8 cellular contexts compared by ENCODE assay signal in genomic region chr2:38377501-38378258, GRCh38. TPM values are rescaled to one million over a fixed set of nuclear protein-coding genes. Genes with fewer than 3 reads are reported as not detected.
DNase-seq lines count a peak whose midpoint lies in the region; ATAC-seq and TF ChIP-seq lines count a peak whose summit lies in the region.

No MANE protein-coding gene starts in this region.

- H3K27ac ChIP-seq in OCI-LY7 (ENCODE audit: low read depth, low read length, poor library complexity, severe bottlenecking), result peak overlapping the region; percentile 69
- peak overlapping the region; percentile 99 for H3K27ac ChIP-seq in vagina

- no peaks in the 10 kb centered on the region for H3K27me3 Mint-ChIP-seq in mesothelial cell of epicardium (ENCODE audit: low read depth)

- H3K4me3 Mint-ChIP-seq in mesothelial cell of epicardium, result peak overlapping the region; percentile 81

- no TSS peak for BruUV-seq in OCI-LY7 (replicated peaks; lab: Mats Ljungman, UMichigan)

- no peak for TF ChIP-seq CTCF in OCI-LY7 (conservative IDR thresholded peaks at IDR 0.05; ENCODE audit: low read length)
- TF ChIP-seq CTCF in mesothelial cell of epicardium (IDR thresholded peaks at IDR 0.05; ENCODE audit: unreplicated experiment), result no peak
- TF ChIP-seq CTCF in vagina (IDR thresholded peaks at IDR 0.05), result no peak

- in situ Hi-C loops in Caki2 (cut with HindIII; ENCODE audit: low pct_unique_long_range_greater_than_20kb, low sequenced_read_pairs), result no loop called here

- H3K9me2 ChIP-seq in OCI-LY7 (ENCODE audit: insufficient read depth, low read length), result no peaks in the 10 kb centered on the region

- H3K27ac Mint-ChIP-seq in mesothelial cell of epicardium, result peak overlapping the region; percentile 99

- H3K4me3 ChIP-seq in OCI-LY7 (ENCODE audit: low read depth, low read length, poor library complexity, severe bottlenecking) (peak overlapping the region; percentile 88), vagina (peak overlapping the region; percentile 87 to 95)

- DNase-seq in Caki2 (ENCODE audit: low read depth) (peak; percentile 60), HPDE6-E6E7 (ENCODE audit: extremely low spot score) (peak; percentile 80), OCI-LY7 (ENCODE audit: low spot score) (peak; percentile 50), dedifferentiated amniotic fluid mesenchymal stem cell (ENCODE audit: extremely low spot score) (peak; percentile 72), mesothelial cell of epicardium (ENCODE audit: low spot score in 2 of 2, unreplicated experiment in 2 of 2) (no peak), vagina (ENCODE audit: extremely low spot score in 2 of 2) (peak in 1 of 2 donors; percentile 94), RPMI8226 (no peak)

- no peaks in the 10 kb centered on the region for H3K27me3 ChIP-seq in vagina

- peak overlapping the region; percentile 51; the same call in 1 of the 2 replicates for H2AFZ ChIP-seq in OCI-LY7 (ENCODE audit: low read length)

- H3K36me3 ChIP-seq in OCI-LY7 (ENCODE audit: insufficient read depth, low read length) (peaks cover 32% of the 10 kb centered on the region), vagina (no peaks in the 10 kb centered on the region)

- intact Hi-C loops in OCI-LY7 (cut with micrococcal nuclease; ENCODE audit: unreplicated experiment) (loop anchor here (1.0 to 2.0 kb wide), 5 partner anchors 31 to 225 kb away; partner anchors contain the start of gene HNRNPLL), vagina (cut with DNase I) (no loop called here)

- peaks cover 67% of the 10 kb centered on the region for H3K4me1 Mint-ChIP-seq in mesothelial cell of epicardium

- H3K36me3 Mint-ChIP-seq in mesothelial cell of epicardium, result no peaks in the 10 kb centered on the region

- peaks cover 61% of the 10 kb centered on the region for H3K4me1 ChIP-seq in OCI-LY7 (ENCODE audit: insufficient read depth, low read length, poor library complexity, severe bottlenecking)
- peaks cover 43% of the 10 kb centered on the region for H3K4me1 ChIP-seq in vagina

- ATAC-seq in GM21423 (IDR thresholded peaks at IDR 0.05; ENCODE audit: unreplicated experiment), result no peak

- POLR2A ChIA-PET in OCI-LY7 (lab: Charles Lee), result interaction anchor here (0.5 to 3.0 kb wide), 16 partner anchors 11 to 1001 kb away, joined by 3 to 14 read pairs (median 4); no protein-coding TSS in a partner anchor

- H4K20me1 ChIP-seq in OCI-LY7 (ENCODE audit: insufficient read depth, low read length), result peaks cover 30% of the 10 kb centered on the region

- H3K79me2 ChIP-seq in OCI-LY7 (ENCODE audit: insufficient read depth, low read depth, low read length), result peaks cover 39% of the 10 kb centered on the region

- CTCF ChIA-PET in OCI-LY7 (lab: Charles Lee; ENCODE audit: unreplicated experiment), result interaction anchor here (0.7 to 1.9 kb wide), 8 partner anchors 9 to 352 kb away, joined by 3 to 9 read pairs (median 3); no protein-coding TSS in a partner anchor

- no peaks in the 10 kb centered on the region for H3K9me3 Mint-ChIP-seq in mesothelial cell of epicardium

- H3K9me3 ChIP-seq in OCI-LY7 (ENCODE audit: low read length), result no peaks in the 10 kb centered on the region
- H3K9me3 ChIP-seq in vagina, result no peaks in the 10 kb centered on the region

- H3K4me2 ChIP-seq in OCI-LY7 (ENCODE audit: low read length), result peak overlapping the region; percentile 82

- TF ChIP-seq POLR2A in vagina (IDR thresholded peaks at IDR 0.05), result no peak

RNA-seq across cellular contexts. Expression of gene ATL2, which starts 0.6 kb away (rescaled TPM):
- 65.8 and 121 TPM in 2 replicates for total RNA-seq in Caki2 (2014; rRNA removed; shearing (Covaris generic); ENCODE audit: low replicate concordance)
- total RNA-seq in OCI-LY7 (2014; rRNA removed; shearing (Covaris generic)), result 142 and 166 TPM in 2 replicates
- 135 and 148 TPM in 2 replicates for total RNA-seq in OCI-LY7 (2022)
- total RNA-seq in mesothelial cell of epicardium, result 73.7 to 77.3 TPM (median 75.3 TPM) in 3 replicates
- 156 TPM for total RNA-seq in vagina

Comparison
In these comparisons a context has a peak if more than half of its experiments do, and no peak if none do; other contexts are left out.
1. DNase-seq: peak in Caki2 (single experiment), HPDE6-E6E7 (single experiment), OCI-LY7 (single experiment) and dedifferentiated amniotic fluid mesenchymal stem cell (single experiment); none in mesothelial cell of epicardium (0 of 2) and RPMI8226 (single experiment).